18 cellular contexts compared by ENCODE assay signal in the genomic region with DNA sequence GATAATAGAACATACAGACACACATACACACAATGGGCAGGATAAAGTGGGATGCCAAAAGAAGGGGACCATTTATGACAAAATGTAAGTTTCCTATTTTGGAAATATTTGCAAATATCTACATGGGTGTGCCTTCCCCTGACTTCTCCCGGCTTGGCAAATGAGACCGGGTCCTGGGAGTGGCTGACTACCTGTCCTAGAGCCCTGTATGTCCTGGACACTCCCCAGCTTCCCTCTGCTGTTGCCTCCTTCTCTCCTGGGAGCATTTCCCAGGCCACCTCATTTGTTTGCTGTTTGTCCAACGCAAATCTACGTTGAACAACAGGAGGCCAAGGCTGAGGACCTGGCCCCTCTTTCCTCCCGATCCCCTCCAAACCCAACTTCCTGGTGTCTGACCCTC.
"Had no signal": no experiment of that assay in that cellular context is flagged by ENCODE, and none has a peak within 500 bp of the region (broad histone marks: within the 10 kb centered on the region; RNA-seq: fewer than 3 reads in every experiment).

No MANE protein-coding gene starts in this region.

- H3K27ac ChIP-seq: neural progenitor cell, pancreas, thyroid gland had no signal

- H3K4me1 ChIP-seq: esophagus squamous epithelium, neural progenitor cell, pancreas had no signal

- H3K36me3 ChIP-seq: neural progenitor cell, pancreas had no signal

- ATAC-seq: activated CD8-positive, alpha-beta T cell treated with anti-CD3 and anti-CD28 coated beads, Interleukin-2, amount 10 ng/mL, durations not matched to agents 7 days and 5 days; pancreas; stimulated activated naive B cell treated with anti-CD40 and anti-IgM and Interleukin-4, amounts not matched to agents 10 μg/mL and 1 μg/mL and 100 μg/mL, for 72 hours had no signal

- H3K9me3 Mint-ChIP-seq: activated CD4-positive, alpha-beta T cell treated with anti-CD3 and anti-CD28 coated beads, Interleukin-2, amount 10 ng/mL, durations not matched to agents 7 days and 5 days; activated naive CD4-positive, alpha-beta T cell treated with anti-CD3 and anti-CD28 coated beads, Interleukin-2, amount 10 ng/mL, durations not matched to agents 7 days and 5 days; memory B cell; neural progenitor cell; stimulated activated naive B cell treated with anti-CD40 and anti-IgM and Interleukin-4, amounts not matched to agents 10 μg/mL and 1 μg/mL and 100 μg/mL, for 72 hours had no signal

- H3K4me3 Mint-ChIP-seq: activated CD4-positive, alpha-beta T cell treated with anti-CD3 and anti-CD28 coated beads, Interleukin-2, amount 10 ng/mL, durations not matched to agents 7 days and 5 days; activated CD8-positive, alpha-beta T cell treated with anti-CD3 and anti-CD28 coated beads, Interleukin-2, amount 10 ng/mL, durations not matched to agents 7 days and 5 days; activated naive CD4-positive, alpha-beta T cell treated with anti-CD3 and anti-CD28 coated beads, Interleukin-2, amount 10 ng/mL, durations not matched to agents 7 days and 5 days; memory B cell; neural progenitor cell; stimulated activated naive B cell treated with anti-CD40 and anti-IgM and Interleukin-4, amounts not matched to agents 10 μg/mL and 1 μg/mL and 100 μg/mL, for 72 hours had no signal

- H3K9me3 ChIP-seq: esophagus squamous epithelium, pancreas, spleen, thyroid gland had no signal

- H3K27me3 Mint-ChIP-seq: activated CD4-positive, alpha-beta T cell treated with anti-CD3 and anti-CD28 coated beads, Interleukin-2, amount 10 ng/mL, durations not matched to agents 7 days and 5 days; memory B cell; stimulated activated naive B cell treated with anti-CD40 and anti-IgM and Interleukin-4, amounts not matched to agents 10 μg/mL and 1 μg/mL and 100 μg/mL, for 72 hours had no signal

- H3K4me1 Mint-ChIP-seq: activated CD4-positive, alpha-beta T cell treated with anti-CD3 and anti-CD28 coated beads, Interleukin-2, amount 10 ng/mL, durations not matched to agents 7 days and 5 days; activated naive CD4-positive, alpha-beta T cell treated with anti-CD3 and anti-CD28 coated beads, Interleukin-2, amount 10 ng/mL, durations not matched to agents 7 days and 5 days; neural progenitor cell had no signal

- H3K27ac Mint-ChIP-seq: activated CD8-positive, alpha-beta T cell treated with anti-CD3 and anti-CD28 coated beads, Interleukin-2, amount 10 ng/mL, durations not matched to agents 7 days and 5 days; activated naive CD4-positive, alpha-beta T cell treated with anti-CD3 and anti-CD28 coated beads, Interleukin-2, amount 10 ng/mL, durations not matched to agents 7 days and 5 days; memory B cell; neural progenitor cell; stimulated activated naive B cell treated with anti-CD40 and anti-IgM and Interleukin-4, amounts not matched to agents 10 μg/mL and 1 μg/mL and 100 μg/mL, for 72 hours had no signal

- H3K27me3 ChIP-seq: esophagus squamous epithelium, neural progenitor cell, pancreas, spleen, thyroid gland had no signal

- H3K4me3 ChIP-seq: esophagus squamous epithelium, neural progenitor cell, pancreas, spleen, thyroid gland had no signal

- DNase-seq: activated CD4-positive, alpha-beta T cell treated with anti-CD3 and anti-CD28 coated beads, Interleukin-2, amount 10 ng/mL, durations not matched to agents 7 days and 5 days; activated CD8-positive, alpha-beta memory T cell treated with anti-CD3 and anti-CD28 coated beads, Interleukin-2, amount 50 U/mL, for 4 hours; activated CD8-positive, alpha-beta T cell treated with anti-CD3 and anti-CD28 coated beads, Interleukin-2, amount 10 ng/mL, durations not matched to agents 7 days and 5 days; activated effector memory CD4-positive, alpha-beta T cell treated with Interleukin-2 at 50 U/mL for 16 hours; activated naive CD4-positive, alpha-beta T cell treated with anti-CD3 and anti-CD28 coated beads, Interleukin-2, amount 10 ng/mL, durations not matched to agents 7 days and 5 days; activated T-cell treated with anti-CD3 and anti-CD28 coated beads, Interleukin-2, amount 50 U/mL, for 48 hours; dermis blood vessel endothelial cell; effector memory CD4-positive, alpha-beta T cell; esophagus squamous epithelium; hippocampal formation; pancreas; spleen; stimulated activated naive B cell treated with anti-CD40 and anti-IgM and Interleukin-4, amounts not matched to agents 10 μg/mL and 1 μg/mL and 100 μg/mL, for 72 hours; T-helper 1 cell; T1000; thyroid gland had no signal

- H3K36me3 Mint-ChIP-seq: neural progenitor cell had no signal

- H3K9ac ChIP-seq: neural progenitor cell had no signal
